ENCODE assay signal across 9 cellular contexts in genomic region chr17:29929006-29929543, GRCh38. TPM values are rescaled to one million over a fixed set of nuclear protein-coding genes. Genes with fewer than 3 reads are reported as not detected.
DNase-seq lines count a peak whose midpoint lies in the region; TF ChIP-seq lines count a peak whose summit lies in the region.
"Had no signal": no experiment of that assay in that cellular context is flagged by ENCODE, and none has a peak within 500 bp of the region (broad histone marks: within the 10 kb centered on the region; RNA-seq: fewer than 3 reads in every experiment).

No MANE protein-coding gene starts in this region.

- H3K4me3 Mint-ChIP-seq in endothelial cell (ENCODE audit: unreplicated experiment) = no peak overlapping the region
- H3K4me3 Mint-ChIP-seq: T-helper 1 cell treated with Interleukin-12 subunit alpha and Interleukin-12 subunit beta and Interleukin-4 antibody, amounts not matched to agents 30 μg/mL and 1 μg/mL, for 36 hours had no signal

- TF ChIP-seq CTCF in endothelial cell (IDR thresholded peaks at IDR 0.05; ENCODE audit: unreplicated experiment) = no peak

- H3K4me3 ChIP-seq in HUES6 (ENCODE audit: low read depth, low read length) = peak overlapping the region; percentile 82
- H3K4me3 ChIP-seq in SK-N-MC = peak overlapping the region; percentile 97
- H3K4me3 ChIP-seq in mucosa of rectum (ENCODE audit: low read length in 2 of 2) = peak overlapping the region; percentile 97 to 100

- H3K9ac ChIP-seq in HUES6 (ENCODE audit: low read length) = peak overlapping the region; percentile 79
- H3K9ac ChIP-seq in SK-N-MC (ENCODE audit: insufficient read length) = peak overlapping the region; percentile 78
- peak overlapping the region; percentile 93 to 96 for H3K9ac ChIP-seq in mucosa of rectum (ENCODE audit: low read depth in 1 of 2, low read length in 2 of 2)

- H3K27me3 ChIP-seq in HUES6 (ENCODE audit: control insufficient read depth, insufficient read depth, low read length) (no peaks in the 10 kb centered on the region), mucosa of rectum (ENCODE audit: control insufficient read depth in 2 of 2, insufficient read depth in 2 of 2, low read length in 2 of 2) (no peaks in the 10 kb centered on the region)

- peaks cover 4% of the 10 kb centered on the region for H3K27me3 Mint-ChIP-seq in endothelial cell (ENCODE audit: unreplicated experiment)

- peaks cover 9% of the 10 kb centered on the region for H3K36me3 Mint-ChIP-seq in endothelial cell (ENCODE audit: low read depth, unreplicated experiment)

- DNase-seq in DMS153 treated with DMSO at 0.1 percent for 48 hours (lab: John Stamatoyannopoulos, UW; ENCODE audit: unreplicated experiment) (peak; percentile 48), SK-N-MC (ENCODE audit: low read depth, low spot score) (no peak), endothelial cell (ENCODE audit: low spot score) (peak; percentile 17), ecto neural progenitor cell (ENCODE audit: low spot score) (no peak), 8988T (no peak), NCI-H1930 (lab: John Stamatoyannopoulos, UW) (no peak)

- H3K27ac Mint-ChIP-seq in endothelial cell (ENCODE audit: unreplicated experiment) = peak overlapping the region; percentile 96
- H3K27ac Mint-ChIP-seq: T-helper 1 cell treated with Interleukin-12 subunit alpha and Interleukin-12 subunit beta and Interleukin-4 antibody, amounts not matched to agents 30 μg/mL and 1 μg/mL, for 36 hours had no signal

- no peaks in the 10 kb centered on the region for H3K9me3 Mint-ChIP-seq in endothelial cell (ENCODE audit: unreplicated experiment)
- H3K9me3 Mint-ChIP-seq: T-helper 1 cell treated with Interleukin-12 subunit alpha and Interleukin-12 subunit beta and Interleukin-4 antibody, amounts not matched to agents 30 μg/mL and 1 μg/mL, for 36 hours had no signal

- H3K9me3 ChIP-seq in HUES6 (ENCODE audit: control insufficient read depth, insufficient read depth, low read depth, low read length) = no peaks in the 10 kb centered on the region
- H3K9me3 ChIP-seq in SK-N-MC (ENCODE audit: low read depth, low read length) = no peaks in the 10 kb centered on the region
- no peaks in the 10 kb centered on the region for H3K9me3 ChIP-seq in mucosa of rectum (ENCODE audit: control insufficient read depth in 2 of 2, low read length in 2 of 2)

- H3K4me1 Mint-ChIP-seq in endothelial cell (ENCODE audit: unreplicated experiment) = peaks cover 25% of the 10 kb centered on the region

- peaks cover 14% of the 10 kb centered on the region for H3K4me1 ChIP-seq in HUES6 (ENCODE audit: control insufficient read depth, insufficient read depth, low read length)
- H3K4me1 ChIP-seq in mucosa of rectum (ENCODE audit: control insufficient read depth in 2 of 2, insufficient read depth in 2 of 2, low read length in 2 of 2) = peaks cover 16 to 21% of the 10 kb centered on the region in 2 donors

- H3K27ac ChIP-seq in HUES6 (ENCODE audit: low read depth, low read length) (peak overlapping the region; percentile 17; the same call in 1 of the 2 replicates), SK-N-MC (peak overlapping the region; percentile 80; the same call in 1 of the 2 replicates), mucosa of rectum (ENCODE audit: low read depth in 2 of 2, low read length in 2 of 2) (peak overlapping the region; percentile 95 to 97)

- H3K36me3 ChIP-seq in HUES6 (ENCODE audit: control insufficient read depth, insufficient read depth, low read length) = no peaks in the 10 kb centered on the region
- no peaks in the 10 kb centered on the region; the same call in 1 of the 2 replicates for H3K36me3 ChIP-seq in SK-N-MC (ENCODE audit: insufficient read depth, low read length)
- H3K36me3 ChIP-seq in mucosa of rectum (ENCODE audit: control insufficient read depth in 2 of 2, insufficient read depth in 2 of 2, low read length in 2 of 2) = peaks cover 0 to 5% of the 10 kb centered on the region in 2 donors

RNA-seq across cellular contexts. Expression of gene SSH2, which starts 1.0 kb away (rescaled TPM):
- 81.2 TPM for total RNA-seq in endothelial cell (ENCODE audit: unreplicated experiment)

RNA-seq across cellular contexts. Expression of gene EFCAB5, which starts 12.4 kb away (rescaled TPM):
- 0.26 TPM for total RNA-seq in endothelial cell (ENCODE audit: unreplicated experiment)

Comparison
In these comparisons a context has a peak if more than half of its experiments do, and no peak if none do; other contexts are left out.
1. DNase-seq: peak in DMS153 treated with DMSO at 0.1 percent for 48 hours (single experiment) and endothelial cell (single experiment); none in SK-N-MC (single experiment), ecto neural progenitor cell (single experiment), 8988T (single experiment) and NCI-H1930 (0 of 2).
2. H3K27ac ChIP-seq: peak in every context shown above with its lines; median percentile 96 in mucosa of rectum; 80 in SK-N-MC; 17 in HUES6.
3. Peak in every context shown above with its lines, with median percentiles within 50 percentile points of each other: H3K4me3 ChIP-seq and H3K9ac ChIP-seq.